Comparison of ENCODE assay signal across 8 cellular contexts in the genomic region with DNA sequence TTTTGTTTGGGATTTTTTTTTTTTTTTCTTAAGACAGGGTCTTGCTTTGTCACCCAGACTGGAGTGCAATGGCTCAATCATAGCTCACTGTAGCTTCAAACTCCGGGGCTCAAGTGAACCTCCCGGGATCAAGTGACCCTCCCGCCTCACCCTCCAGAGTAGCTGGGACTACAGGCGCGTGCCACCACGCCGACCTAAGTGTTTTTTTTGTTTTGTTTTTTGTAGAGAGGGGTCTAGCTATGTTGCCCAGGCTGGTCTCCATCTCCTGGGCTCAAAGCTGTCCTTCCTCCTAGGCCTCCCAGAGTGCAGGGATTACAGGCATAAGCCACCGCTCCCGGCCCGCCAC. TPM values are rescaled to one million over a fixed set of nuclear protein-coding genes. Genes with fewer than 3 reads are reported as not detected.
A peak's percentile ranks its signal among the peaks of the same experiment; 100 is the strongest.
DNase-seq lines count a peak whose midpoint lies in the region; TF ChIP-seq lines count a peak whose summit lies in the region.

No MANE protein-coding gene starts in this region.

- peaks cover 21% of the 10 kb centered on the region for H3K4me1 ChIP-seq in SJSA1 (replicated peaks)

- peak overlapping the region; percentile 98 for H3K27ac Mint-ChIP-seq in progenitor cell of endocrine pancreas

- peaks cover 17% of the 10 kb centered on the region for H3K4me1 Mint-ChIP-seq in progenitor cell of endocrine pancreas (ENCODE audit: low read depth)

- H3K36me3 Mint-ChIP-seq in progenitor cell of endocrine pancreas (ENCODE audit: insufficient read depth): peaks cover 4% of the 10 kb centered on the region

- 0 out of 2 replicates have a peak, but pooled peaks cover 3% of the 10 kb centered on the region for H3K9me3 ChIP-seq in SJSA1 (replicated peaks)

- peak overlapping the region; percentile 93 for H3K4me3 ChIP-seq in GM12865 (ENCODE audit: low read depth, low read length)
- peak overlapping the region; percentile 93 for H3K4me3 ChIP-seq in SJSA1
- peak overlapping the region; percentile 68 for H3K4me3 ChIP-seq in fibroblast of mammary gland (ENCODE audit: control insufficient read depth, low read depth, low read length)

- no peaks in the 10 kb centered on the region for H3K9me3 Mint-ChIP-seq in progenitor cell of endocrine pancreas (ENCODE audit: low read depth)

- TF ChIP-seq CTCF in GM12865 (IDR thresholded peaks at IDR 0.05; ENCODE audit: insufficient read depth, low read depth, low read length, missing control alignments) (no peak), fibroblast of mammary gland (conservative IDR thresholded peaks at IDR 0.05; ENCODE audit: control insufficient read depth, insufficient read depth, low read depth, low read length) (no peak), progenitor cell of endocrine pancreas (IDR thresholded peaks at IDR 0.05; ENCODE audit: unreplicated experiment) (no peak)

- H3K36me3 ChIP-seq in SJSA1: peaks cover 25% of the 10 kb centered on the region

- H3K27ac ChIP-seq in SJSA1: peak overlapping the region; percentile 77

- H3K27me3 Mint-ChIP-seq in progenitor cell of endocrine pancreas: no peaks in the 10 kb centered on the region

- peak overlapping the region; percentile 81 for H3K4me3 Mint-ChIP-seq in progenitor cell of endocrine pancreas (ENCODE audit: low read depth)

- DNase-seq in GM12865 (ENCODE audit: low read depth) (no peak), SJSA1 (ENCODE audit: low read depth in 1 of 2, low spot score in 2 of 2) (no peak), fibroblast of mammary gland (ENCODE audit: low read depth) (no peak), progenitor cell of endocrine pancreas (ENCODE audit: low spot score, unreplicated experiment) (no peak), SIG-M5 treated with dmso at 0.1 percent for 504 hours (lab: John Stamatoyannopoulos, UW; ENCODE audit: unreplicated experiment) (no peak), islet precursor cell (no peak), NCI-H510A treated with DMSO at 0.1 percent for 48 hours (lab: John Stamatoyannopoulos, UW) (no peak), kidney tubule cell (ENCODE audit: low spot score) (no peak)

- no peaks in the 10 kb centered on the region for H3K27me3 ChIP-seq in SJSA1 (replicated peaks)

RNA-seq across cellular contexts. Expression of gene HLCS, which starts 0.8 kb away (rescaled TPM):
- total RNA-seq in SJSA1 (2014; rRNA removed; shearing (Covaris generic)): 12.7 and 20.9 TPM in 2 replicates
- total RNA-seq in progenitor cell of endocrine pancreas: 32.3 and 34.3 TPM in 2 replicates

RNA-seq across cellular contexts. Expression of gene RIPPLY3, which starts 40.8 kb away (rescaled TPM):
- 1.7 TPM in 1 of 2 replicates, not detected in the other for total RNA-seq in SJSA1 (2014; rRNA removed; shearing (Covaris generic))
- 17.9 and 18.9 TPM in 2 replicates for total RNA-seq in progenitor cell of endocrine pancreas
